In the genomic region with DNA sequence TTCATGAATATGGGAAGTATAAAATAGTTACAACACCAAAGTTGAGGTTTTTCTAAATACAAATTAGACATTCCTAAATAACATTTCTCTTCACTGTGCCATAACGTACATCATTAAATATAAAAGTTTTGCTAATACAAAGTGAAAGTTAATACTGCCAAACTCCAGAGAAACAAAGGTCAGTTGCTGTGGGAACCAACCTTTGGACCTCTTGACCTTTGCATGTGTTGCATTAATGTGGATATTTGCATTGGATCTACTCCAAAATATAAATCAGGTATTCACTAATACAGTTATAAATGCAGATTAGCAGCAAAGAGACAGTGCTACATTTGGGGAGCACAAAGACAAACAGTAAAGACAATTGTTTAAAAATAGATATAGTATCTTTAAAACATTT, we compare ENCODE assay signal across 21 cellular contexts.
A peak's percentile ranks its signal among the peaks of the same experiment; 100 is the strongest.
DNase-seq lines count a peak whose midpoint lies in the region; ATAC-seq, FAIRE-seq and TF ChIP-seq lines count a peak whose summit lies in the region.
"Had no signal": no experiment of that assay in that cellular context is flagged by ENCODE, and none has a peak within 500 bp of the region (broad histone marks: within the 10 kb centered on the region; RNA-seq: fewer than 3 reads in every experiment).

No MANE protein-coding gene starts in this region.

- H3K4me3 ChIP-seq in HepG2 (replicated peaks in 1 of 3; ENCODE audit: insufficient read depth in 1 of 3, low read depth in 2 of 3, low read length in 3 of 3) (no peak overlapping the region), small intestine (ENCODE audit: low read depth in 1 of 2, low read length in 2 of 2) (no peak overlapping the region), WERI-Rb-1 (ENCODE audit: low read depth, low read length) (no peak overlapping the region), body of pancreas (no peak overlapping the region)
- H3K4me3 ChIP-seq: BLaER1, GM23248 had no signal

- H4K20me1 ChIP-seq in HepG2 (ENCODE audit: insufficient read depth, low read length): no peaks in the 10 kb centered on the region
- H4K20me1 ChIP-seq: BLaER1 had no signal

- H3K27me3 ChIP-seq in HepG2 (ENCODE audit: control insufficient read depth in 1 of 2, insufficient read depth in 2 of 2, low read length in 2 of 2) (no peaks in the 10 kb centered on the region; a peak in 1 of 5 replicates), small intestine (ENCODE audit: control insufficient read depth in 2 of 2, insufficient read depth in 2 of 2, low read length in 2 of 2) (no peaks in the 10 kb centered on the region), WERI-Rb-1 (ENCODE audit: insufficient read depth, low read depth, severe bottlenecking) (no peaks in the 10 kb centered on the region), body of pancreas (no peaks in the 10 kb centered on the region)
- H3K27me3 ChIP-seq: BLaER1 had no signal

- no peak for TF ChIP-seq RAD21 in HepG2 (CRISPR knock-in tag; IDR thresholded peaks at IDR 0.05)

- ATAC-seq in HepG2 (no peak), body of pancreas (no peak)
- ATAC-seq: CD8-positive, alpha-beta T cell had no signal

- WGBS in HepG2 (ENCODE audit: low lambda C conversion rate): 0% methylated on average over 1 of the region's 1 CpG
- 29 to 66% (median 44%) methylated on average over 1 of the region's 1 CpG for WGBS in small intestine, 3 donors
- 26 to 42% methylated on average over 1 of the region's 1 CpG for WGBS in body of pancreas, 2 donors

- in situ Hi-C loops in HepG2 (cut with HindIII; ENCODE audit: extremely low pct_ligation_motif_present, low pct_unique_long_range_greater_than_20kb): no loop called here

- H3K36me3 ChIP-seq in HepG2 (replicated peaks in 1 of 2; ENCODE audit: control insufficient read depth in 1 of 2, insufficient read depth in 2 of 2, low read length in 2 of 2) (no peaks in the 10 kb centered on the region), small intestine (ENCODE audit: control insufficient read depth in 2 of 2, insufficient read depth in 2 of 2, low read length in 2 of 2) (no peaks in the 10 kb centered on the region), WERI-Rb-1 (no peaks in the 10 kb centered on the region), body of pancreas (replicated peaks in 1 of 2; ENCODE audit: insufficient read depth in 1 of 2, low read depth in 2 of 2) (no peaks in the 10 kb centered on the region)
- H3K36me3 ChIP-seq: BLaER1 had no signal

- CTCF ChIA-PET in HepG2 (lab: Yijun Ruan, JAX; ENCODE audit: low intra/inter-chr PET ratio, low total read pairs): no interaction called here

- no peaks in the 10 kb centered on the region for H3K4me1 ChIP-seq in HepG2 (ENCODE audit: insufficient read depth, low read length)
- no peaks in the 10 kb centered on the region for H3K4me1 ChIP-seq in small intestine (ENCODE audit: control insufficient read depth in 2 of 2, insufficient read depth in 1 of 2, low read depth in 1 of 2, low read length in 1 of 2)
- no peaks in the 10 kb centered on the region for H3K4me1 ChIP-seq in body of pancreas
- H3K4me1 ChIP-seq: BLaER1 had no signal

- FAIRE-seq in HepG2 (lab: Jason Lieb, UNC): no peak
- no peak for FAIRE-seq in small intestine (lab: Jason Lieb, UNC)
- FAIRE-seq: G401.6, GM12892, GM19239, H1 had no signal

- DNase-seq in COLO668 (lab: John Stamatoyannopoulos, UW; ENCODE audit: unreplicated experiment) (peak; percentile 68), NCI-H748 (lab: John Stamatoyannopoulos, UW; ENCODE audit: unreplicated experiment) (peak; percentile 33), HepG2 (ENCODE audit: low spot score) (no peak), small intestine (peak; percentile 3), WERI-Rb-1 (no peak), body of pancreas (no peak), T-helper 2 cell (no peak)
- DNase-seq: CD4-positive, CD25-positive, alpha-beta regulatory T cell; CD8-positive, alpha-beta T cell; DMS 273 treated with DMSO at 0.1 percent for 48 hours; DND-41; GM23248; H7; HCEC 1CT had no signal

- intact Hi-C loops in HepG2 (cut with micrococcal nuclease; ENCODE audit: unreplicated experiment): no loop called here
- intact Hi-C loops in body of pancreas (cut with DNase I): no loop called here

- TF ChIP-seq CTCF in HepG2 (CRISPR knock-in tag; IDR thresholded peaks at IDR 0.05) (no peak), WERI-Rb-1 (IDR thresholded peaks at IDR 0.05; ENCODE audit: low read depth, low read length) (no peak), body of pancreas (IDR thresholded peaks at IDR 0.05) (no peak)

- peaks cover 19% of the 10 kb centered on the region for H3K9me3 ChIP-seq in HepG2 (ENCODE audit: low read length)
- H3K9me3 ChIP-seq in small intestine (ENCODE audit: control insufficient read depth, low read depth): no peaks in the 10 kb centered on the region
- peaks cover 13% of the 10 kb centered on the region for H3K9me3 ChIP-seq in WERI-Rb-1 (ENCODE audit: severe bottlenecking)
- peaks cover 0 to 12% (median 0%) of the 10 kb centered on the region in 3 donors for H3K9me3 ChIP-seq in body of pancreas

- no peak overlapping the region for H3K4me2 ChIP-seq in HepG2 (ENCODE audit: low read depth, low read length)
- H3K4me2 ChIP-seq: BLaER1 had no signal

- TF ChIP-seq POLR2A in HepG2 (IDR thresholded peaks at IDR 0.05; ENCODE audit: insufficient read depth in 1 of 2, low read depth in 2 of 2, low read length in 2 of 2) (no peak), body of pancreas (IDR thresholded peaks at IDR 0.05) (no peak)

- H3K27ac ChIP-seq in HepG2 (ENCODE audit: extremely low read length, insufficient read depth, low read length) (no peak overlapping the region), small intestine (ENCODE audit: low read depth in 1 of 2, low read length in 1 of 2) (no peak overlapping the region), WERI-Rb-1 (no peak overlapping the region), body of pancreas (no peak overlapping the region)
- H3K27ac ChIP-seq: 22Rv1, BLaER1, C4-2B, GM23248 had no signal

- H3K79me2 ChIP-seq in HepG2 (ENCODE audit: insufficient read depth, low read length): no peaks in the 10 kb centered on the region

- no peak overlapping the region for H2AFZ ChIP-seq in HepG2 (ENCODE audit: low read length)
- H2AFZ ChIP-seq: GM23248 had no signal

- no peak overlapping the region for H3K9ac ChIP-seq in HepG2 (ENCODE audit: insufficient read depth, low read depth, low read length)
- H3K9ac ChIP-seq: BLaER1, GM23248 had no signal

- no peak for TF ChIP-seq EP300 in HepG2 (IDR thresholded peaks at IDR 0.05; ENCODE audit: low read depth in 2 of 2, low read length in 2 of 2)
- TF ChIP-seq EP300 in HepG2 (CRISPR knock-in tag; IDR thresholded peaks at IDR 0.05; ENCODE audit: borderline replicate concordance): no peak

- no TSS peak for BruUV-seq in HepG2 (replicated peaks; lab: Mats Ljungman, UMichigan)

- POLR2A ChIA-PET in HepG2 (lab: Yijun Ruan, JAX): no interaction called here

TF ChIP-seq in HepG2, 621 proteins besides CTCF, POLR2A, EP300 and RAD21:
- no peak for TF ChIP-seq FUBP1 (CRISPR knock-in tag; IDR thresholded peaks at IDR 0.05; ENCODE audit: borderline replicate concordance)
- TF ChIP-seq NR2F6 (IDR thresholded peaks at IDR 0.05): 0 out of 2 replicates have a peak, but pooled peaks have one; percentile 13
- no peak for TF ChIP-seq NR2F6 (CRISPR knock-in tag; IDR thresholded peaks at IDR 0.05)

Comparison
In these comparisons a context has a peak if more than half of its experiments do, and no peak if none do; other contexts are left out.
1. DNase-seq: peak in COLO668 (single experiment), NCI-H748 (single experiment) and small intestine (single experiment); none in HepG2 (single experiment), WERI-Rb-1 (single experiment), body of pancreas (0 of 4) and T-helper 2 cell (0 of 5).